Comparison of ENCODE assay signal across 8 cellular contexts in genomic region chr16:57299719-57300386, GRCh38. TPM values are rescaled to one million over a fixed set of nuclear protein-coding genes. Genes with fewer than 3 reads are reported as not detected.
A peak's percentile ranks its signal among the peaks of the same experiment; 100 is the strongest.
DNase-seq lines count a peak whose midpoint lies in the region; ATAC-seq and TF ChIP-seq lines count a peak whose summit lies in the region.

No MANE protein-coding gene starts in this region.

- no peaks in the 10 kb centered on the region for H3K27me3 Mint-ChIP-seq in activated B cell treated with CpG ODN at 0.5 μM for 24 hours

- intact Hi-C loops in activated B cell treated with CpG ODN at 0.5 μM for 24 hours (cut with micrococcal nuclease), result loop anchor here (1.0 to 5.0 kb wide), 21 partner anchors 16 to 707 kb away; partner anchors contain the start of genes ARL2BP, CCDC102A, CCL22 and CIAPIN1

- peak; percentile 30 for ATAC-seq in GM18858 (IDR thresholded peaks at IDR 0.05; ENCODE audit: unreplicated experiment)
- peak; percentile 55 for ATAC-seq in HG03066 (IDR thresholded peaks at IDR 0.05; ENCODE audit: low read depth, unreplicated experiment)
- peak; percentile 46 for ATAC-seq in activated B cell treated with CpG ODN at 0.5 μM for 24 hours (ENCODE audit: low read depth)

- H3K27ac Mint-ChIP-seq in activated B cell treated with CpG ODN at 0.5 μM for 24 hours, result no peak overlapping the region

- POLR2A ChIA-PET in activated B cell treated with CpG ODN at 0.5 μM for 24 hours (lab: Charles Lee), result interaction anchor here (0.6 to 2.6 kb wide), 21 partner anchors 13 to 704 kb away, joined by 3 to 63 read pairs (median 4); partner anchors contain the start of genes ADGRG5, ARL2BP, CCL22 and CIAPIN1

- peaks cover 31% of the 10 kb centered on the region for H3K4me1 Mint-ChIP-seq in activated B cell treated with CpG ODN at 0.5 μM for 24 hours

- CTCF ChIA-PET in activated B cell treated with CpG ODN at 0.5 μM for 24 hours (lab: Charles Lee), result interaction anchor here (0.9 to 6.2 kb wide), 9 partner anchors 10 to 220 kb away, joined by 3 to 215 read pairs (median 4); partner anchors contain the start of genes CIAPIN1 and COQ9

- H3K27ac ChIP-seq in 22Rv1, result peak overlapping the region; percentile 81

- DNase-seq in NCI-H2227 treated with DMSO at 0.1 percent for 48 hours (lab: John Stamatoyannopoulos, UW), result peak; percentile 76
- peak; percentile 72 for DNase-seq in activated B cell treated with CpG ODN at 0.5 μM for 24 hours
- peak; percentile 85 for DNase-seq in central memory CD4-positive, alpha-beta T cell
- DNase-seq in iris pigment epithelial cell (ENCODE audit: low read depth), result peak; percentile 95
- DNase-seq in stimulated activated CD4-positive, alpha-beta T cell treated with anti-CD3 and anti-CD28 coated beads, Interleukin-12 subunit alpha, Interleukin-12 subunit beta, amount 100 ng/mL, for 24 hours (ENCODE audit: low read depth in 2 of 2), result peak; percentile 75 to 83

- no peak overlapping the region for H3K4me3 Mint-ChIP-seq in activated B cell treated with CpG ODN at 0.5 μM for 24 hours

- TF ChIP-seq CTCF in 22Rv1 (IDR thresholded peaks at IDR 0.05) (0 out of 2 replicates have a peak, but pooled peaks have one; percentile 11), activated B cell treated with CpG ODN at 0.5 μM for 24 hours (IDR thresholded peaks at IDR 0.05) (no peak)

- H3K36me3 Mint-ChIP-seq in activated B cell treated with CpG ODN at 0.5 μM for 24 hours (ENCODE audit: low read depth), result no peaks in the 10 kb centered on the region

- H3K9me3 Mint-ChIP-seq in activated B cell treated with CpG ODN at 0.5 μM for 24 hours, result no peaks in the 10 kb centered on the region

RNA-seq across cellular contexts. Expression of gene PLLP, which starts 15.4 kb away (rescaled TPM):
- total RNA-seq in activated B cell treated with CpG ODN at 0.5 μM for 24 hours, result not detected in 2 replicates

RNA-seq across cellular contexts. Expression of gene ARL2BP, which starts 54.8 kb away (rescaled TPM):
- total RNA-seq in activated B cell treated with CpG ODN at 0.5 μM for 24 hours, result 27.1 and 29.4 TPM in 2 replicates

RNA-seq across cellular contexts. Expression of gene CCL22, which starts 58.7 kb away (rescaled TPM):
- total RNA-seq in activated B cell treated with CpG ODN at 0.5 μM for 24 hours, result 276 and 288 TPM in 2 replicates

Comparison
In these comparisons a context has a peak if more than half of its experiments do, and no peak if none do; other contexts are left out.
1. Peak in every context shown above with its lines: DNase-seq, ATAC-seq and H3K27ac ChIP-seq.